In the genomic region with DNA sequence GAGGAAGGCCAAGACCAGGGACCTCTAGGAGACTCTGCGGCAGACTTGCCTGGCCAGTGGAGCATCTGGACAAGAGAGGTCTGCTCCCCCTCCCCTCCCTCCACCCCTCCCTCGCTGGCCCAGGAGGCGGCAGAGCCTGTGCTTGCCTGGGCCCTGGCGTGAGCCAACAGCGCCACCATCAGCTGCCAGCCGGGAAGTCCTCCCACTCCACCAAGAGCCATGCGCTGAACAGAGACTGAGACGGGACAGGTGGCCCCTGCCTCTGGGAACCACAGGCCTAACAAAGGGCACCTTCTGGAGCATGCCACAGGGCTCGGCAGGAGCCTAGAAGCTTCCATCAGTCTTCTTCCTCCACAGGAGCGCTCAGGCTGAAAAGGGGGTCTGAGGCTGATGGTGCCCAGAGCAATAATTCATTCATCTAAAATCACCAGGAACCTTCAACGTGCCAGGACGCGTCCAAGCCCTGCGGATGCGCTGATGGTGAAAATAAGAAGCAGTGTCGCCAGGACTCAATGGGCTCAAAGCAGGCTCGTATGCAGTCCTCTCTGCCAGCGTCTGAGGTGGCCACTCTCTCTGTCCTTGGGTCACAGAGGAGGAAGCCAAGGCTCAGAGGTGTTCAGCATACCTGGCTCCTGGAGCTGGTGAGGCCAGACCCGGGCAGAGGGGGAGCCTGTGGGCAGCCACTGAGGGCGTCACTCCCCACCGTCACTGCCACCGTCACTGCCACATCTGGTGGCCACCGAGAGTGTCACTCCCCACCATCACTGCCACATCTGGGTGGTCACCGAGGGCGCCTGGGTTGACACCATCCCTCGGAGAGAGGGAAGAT, we compare ENCODE assay signal across 17 cellular contexts.
DNase-seq lines count a peak whose midpoint lies in the region; ATAC-seq, FAIRE-seq and TF ChIP-seq lines count a peak whose summit lies in the region.
"Had no signal": no experiment of that assay in that cellular context is flagged by ENCODE, and none has a peak within 500 bp of the region (broad histone marks: within the 10 kb centered on the region; RNA-seq: fewer than 3 reads in every experiment).

No MANE protein-coding gene starts in this region.

- POLR2A ChIA-PET in HepG2 (lab: Yijun Ruan, JAX) = no interaction called here

- H3K36me3 ChIP-seq in HepG2 (replicated peaks in 1 of 2; ENCODE audit: control insufficient read depth in 1 of 2, insufficient read depth in 2 of 2, low read length in 2 of 2) = no peaks in the 10 kb centered on the region
- H3K36me3 ChIP-seq: colonic mucosa, left lung, tibial nerve had no signal

- TF ChIP-seq EP300 in HepG2 (IDR thresholded peaks at IDR 0.05; ENCODE audit: low read depth in 2 of 2, low read length in 2 of 2) (no peak), HepG2 (CRISPR knock-in tag; IDR thresholded peaks at IDR 0.05; ENCODE audit: borderline replicate concordance) (no peak)

- H3K27me3 ChIP-seq in HepG2 (ENCODE audit: control insufficient read depth in 1 of 2, insufficient read depth in 2 of 2, low read length in 2 of 2) = peaks cover 7 to 56% of the 10 kb centered on the region in 2 experiments
- H3K27me3 ChIP-seq: colonic mucosa had no signal

- H3K27me3 Mint-ChIP-seq in stimulated activated naive B cell treated with anti-CD40 and anti-IgM and Interleukin-4, amounts not matched to agents 10 μg/mL and 1 μg/mL and 100 μg/mL, for 72 hours = peaks cover 5% of the 10 kb centered on the region in 2 donors

- peak; percentile 70 for TF ChIP-seq CTCF in HepG2 (CRISPR knock-in tag; IDR thresholded peaks at IDR 0.05)

- ATAC-seq in HepG2 = peak; percentile 48; the same call in 2 of the 3 replicates
- ATAC-seq in HG02870 (IDR thresholded peaks at IDR 0.05; ENCODE audit: unreplicated experiment) = no peak
- ATAC-seq in stimulated activated naive B cell treated with anti-CD40 and anti-IgM and Interleukin-4, amounts not matched to agents 10 μg/mL and 1 μg/mL and 100 μg/mL, for 72 hours (replicated peaks) = no peak
- ATAC-seq: activated naive CD8-positive, alpha-beta T cell treated with anti-CD3 and anti-CD28 coated beads, Interleukin-2, amount 50 U/mL, for 24 hours; left lung; natural killer cell had no signal

- H3K79me2 ChIP-seq in HepG2 (ENCODE audit: insufficient read depth, low read length) = no peaks in the 10 kb centered on the region

- in situ Hi-C loops in KBM-7 (cut with MboI; ENCODE audit: low pct_unique_long_range_greater_than_20kb, low sequenced_read_pairs) (no loop called here), SK-MEL-5 (cut with HindIII; ENCODE audit: low pct_unique_long_range_greater_than_20kb, low sequenced_read_pairs) (no loop called here), HepG2 (cut with HindIII; ENCODE audit: extremely low pct_ligation_motif_present, low pct_unique_long_range_greater_than_20kb) (no loop called here)

- peaks cover 5 to 7% of the 10 kb centered on the region in 2 donors for H3K9me3 Mint-ChIP-seq in stimulated activated naive B cell treated with anti-CD40 and anti-IgM and Interleukin-4, amounts not matched to agents 10 μg/mL and 1 μg/mL and 100 μg/mL, for 72 hours
- H3K9me3 Mint-ChIP-seq: activated naive CD8-positive, alpha-beta T cell treated with anti-CD3 and anti-CD28 coated beads, Interleukin-2, amount 50 U/mL, for 24 hours had no signal

- whole genome bisulfite sequencing in HepG2 (ENCODE audit: low lambda C conversion rate) = 43% methylated on average over 15 of the region's 26 CpGs

- no peak overlapping the region for H3K4me2 ChIP-seq in HepG2 (ENCODE audit: low read depth, low read length)

- CTCF ChIA-PET in HepG2 (lab: Yijun Ruan, JAX; ENCODE audit: low intra/inter-chr PET ratio, low total read pairs) = no interaction called here

- DNase-seq in DMS53 (lab: John Stamatoyannopoulos, UW) (peak; percentile 34), DMS53 treated with DMSO at 0.1 percent for 48 hours (lab: John Stamatoyannopoulos, UW; ENCODE audit: unreplicated experiment) (no peak), KBM-7 (peak; percentile 16), SK-MEL-5 (ENCODE audit: low read depth, low spot score) (peak; percentile 39), HepG2 (ENCODE audit: low spot score) (no peak), activated gamma-delta T cell (lab: John Stamatoyannopoulos, UW) (no peak)
- no peak for DNase-seq in stimulated activated naive B cell treated with anti-CD40 and anti-IgM and Interleukin-4, amounts not matched to agents 10 μg/mL and 1 μg/mL and 100 μg/mL, for 72 hours
- DNase-seq: activated naive CD8-positive, alpha-beta T cell treated with anti-CD3 and anti-CD28 coated beads, Interleukin-2, amount 50 U/mL, for 24 hours; colonic mucosa; natural killer cell; small intestine; T-helper 9 cell had no signal

- no peak for TF ChIP-seq POLR2A in HepG2 (IDR thresholded peaks at IDR 0.05; ENCODE audit: insufficient read depth in 1 of 2, low read depth in 2 of 2, low read length in 2 of 2)

- no peaks in the 10 kb centered on the region for H3K36me3 Mint-ChIP-seq in stimulated activated naive B cell treated with anti-CD40 and anti-IgM and Interleukin-4, amounts not matched to agents 10 μg/mL and 1 μg/mL and 100 μg/mL, for 72 hours
- H3K36me3 Mint-ChIP-seq: natural killer cell had no signal

- no peaks in the 10 kb centered on the region for H3K4me1 ChIP-seq in HepG2 (ENCODE audit: insufficient read depth, low read length)
- H3K4me1 ChIP-seq: colonic mucosa, left lung, tibial nerve had no signal

- H3K27ac ChIP-seq in HepG2 (ENCODE audit: extremely low read length, insufficient read depth, low read length) = no peak overlapping the region
- H3K27ac ChIP-seq: colonic mucosa, HL-60, left lung, tibial nerve had no signal

- no TSS peak for BruUV-seq in HepG2 (replicated peaks; lab: Mats Ljungman, UMichigan)

- no peak for FAIRE-seq in HepG2 (lab: Jason Lieb, UNC)
- FAIRE-seq: A204.1, small intestine had no signal

- H3K4me3 Mint-ChIP-seq in stimulated activated naive B cell treated with anti-CD40 and anti-IgM and Interleukin-4, amounts not matched to agents 10 μg/mL and 1 μg/mL and 100 μg/mL, for 72 hours = no peak overlapping the region
- H3K4me3 Mint-ChIP-seq: activated naive CD8-positive, alpha-beta T cell treated with anti-CD3 and anti-CD28 coated beads, Interleukin-2, amount 50 U/mL, for 24 hours; natural killer cell had no signal

- no peaks in the 10 kb centered on the region for H4K20me1 ChIP-seq in HepG2 (ENCODE audit: insufficient read depth, low read length)

- no peak overlapping the region for H3K27ac Mint-ChIP-seq in stimulated activated naive B cell treated with anti-CD40 and anti-IgM and Interleukin-4, amounts not matched to agents 10 μg/mL and 1 μg/mL and 100 μg/mL, for 72 hours
- H3K27ac Mint-ChIP-seq: activated naive CD8-positive, alpha-beta T cell treated with anti-CD3 and anti-CD28 coated beads, Interleukin-2, amount 50 U/mL, for 24 hours; natural killer cell had no signal

- H2AFZ ChIP-seq in HepG2 (ENCODE audit: low read length) = no peak overlapping the region

- H3K9ac ChIP-seq in HepG2 (ENCODE audit: insufficient read depth, low read depth, low read length) = no peak overlapping the region

- no peak overlapping the region for H3K4me3 ChIP-seq in HepG2 (replicated peaks in 1 of 3; ENCODE audit: insufficient read depth in 1 of 3, low read depth in 2 of 3, low read length in 3 of 3)
- H3K4me3 ChIP-seq: colonic mucosa, left lung, tibial nerve had no signal

- intact Hi-C loops in HepG2 (cut with micrococcal nuclease; ENCODE audit: unreplicated experiment) = no loop called here

- H3K9me3 ChIP-seq in HepG2 (ENCODE audit: low read length) = no peaks in the 10 kb centered on the region
- H3K9me3 ChIP-seq: colonic mucosa, left lung, tibial nerve had no signal

- TF ChIP-seq RAD21 in HepG2 (CRISPR knock-in tag; IDR thresholded peaks at IDR 0.05) = no peak

- H3K4me1 Mint-ChIP-seq in stimulated activated naive B cell treated with anti-CD40 and anti-IgM and Interleukin-4, amounts not matched to agents 10 μg/mL and 1 μg/mL and 100 μg/mL, for 72 hours = no peaks in the 10 kb centered on the region
- H3K4me1 Mint-ChIP-seq: activated naive CD8-positive, alpha-beta T cell treated with anti-CD3 and anti-CD28 coated beads, Interleukin-2, amount 50 U/mL, for 24 hours; natural killer cell had no signal

TF ChIP-seq in HepG2, 621 proteins besides CTCF, POLR2A, EP300 and RAD21:
- TF ChIP-seq STAG1 (CRISPR knock-in tag; IDR thresholded peaks at IDR 0.05) = peak; percentile 28
- TF ChIP-seq ZNF782 (CRISPR knock-in tag; IDR thresholded peaks at IDR 0.05; ENCODE audit: borderline replicate concordance) = no peak
- no peak for TF ChIP-seq SALL2 (CRISPR knock-in tag; IDR thresholded peaks at IDR 0.05)

Comparison
In these comparisons a context has a peak if more than half of its experiments do, and no peak if none do; other contexts are left out.
1. DNase-seq: peak in DMS53 (single experiment), KBM-7 (single experiment) and SK-MEL-5 (single experiment); none in DMS53 treated with DMSO at 0.1 percent for 48 hours (single experiment), HepG2 (single experiment), activated gamma-delta T cell (single experiment) and stimulated activated naive B cell treated with anti-CD40 and anti-IgM and Interleukin-4, amounts not matched to agents 10 μg/mL and 1 μg/mL and 100 μg/mL, for 72 hours (single experiment).